Comparison of ENCODE assay signal across 9 cellular contexts in the genomic region with DNA sequence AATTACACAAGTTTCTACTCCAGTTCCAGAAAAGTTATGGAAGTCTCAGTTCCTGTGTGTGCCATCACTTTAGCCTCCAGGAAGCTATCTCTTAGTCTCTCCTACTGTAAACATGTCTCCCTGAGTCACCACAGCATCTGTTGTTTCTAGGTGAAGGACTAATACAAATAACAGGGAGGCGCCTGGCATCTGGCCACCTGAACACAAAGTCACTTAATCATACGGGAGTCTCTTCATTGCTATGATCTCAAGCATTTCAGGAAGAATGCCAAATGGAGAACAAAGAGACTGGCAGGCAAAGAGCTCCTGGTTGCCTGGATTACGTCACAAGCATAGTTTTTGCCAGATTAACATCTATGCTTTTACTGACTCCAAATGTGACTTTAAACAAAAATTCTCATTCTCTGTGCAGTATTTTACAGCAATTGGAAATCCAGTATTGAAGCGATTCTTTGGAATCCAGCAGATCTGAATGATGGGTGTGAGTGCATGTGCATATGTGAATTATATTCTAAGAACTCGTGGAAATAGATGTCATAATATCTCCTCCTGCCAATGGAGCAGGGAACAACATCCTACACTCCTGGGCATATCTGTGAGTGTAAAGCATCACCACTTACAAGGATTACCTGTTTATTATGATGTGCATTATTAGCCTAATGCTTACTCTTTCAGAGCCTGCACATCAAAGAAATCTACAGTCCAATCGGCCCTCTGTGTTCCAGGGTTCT.
DNase-seq lines count a peak whose midpoint lies in the region; ATAC-seq and TF ChIP-seq lines count a peak whose summit lies in the region.
"Had no signal": no experiment of that assay in that cellular context is flagged by ENCODE, and none has a peak within 500 bp of the region (broad histone marks: within the 10 kb centered on the region; RNA-seq: fewer than 3 reads in every experiment).

No MANE protein-coding gene starts in this region.

- H3K4me1 ChIP-seq in breast epithelium (no peaks in the 10 kb centered on the region), lung (ENCODE audit: control insufficient read depth in 2 of 2, insufficient read depth in 2 of 2, low read length in 2 of 2) (peaks cover 0 to 15% of the 10 kb centered on the region in 2 donors)

- no peak overlapping the region for H3K4me3 ChIP-seq in breast epithelium
- H3K4me3 ChIP-seq in lung, result no peak overlapping the region
- H3K4me3 ChIP-seq: cardiac muscle cell had no signal

- no peaks in the 10 kb centered on the region for H3K36me3 ChIP-seq in breast epithelium
- no peaks in the 10 kb centered on the region for H3K36me3 ChIP-seq in lung (ENCODE audit: control insufficient read depth in 2 of 2, insufficient read depth in 2 of 2, low read length in 2 of 2)
- H3K36me3 ChIP-seq: cardiac muscle cell had no signal

- ATAC-seq in lung (ENCODE audit: insufficient read depth, low FRiP score) (peak; percentile 66), GM21717 (IDR thresholded peaks at IDR 0.05; ENCODE audit: unreplicated experiment) (no peak), GM21786 (IDR thresholded peaks at IDR 0.05; ENCODE audit: unreplicated experiment) (no peak)

- no peak for TF ChIP-seq CTCF in breast epithelium (IDR thresholded peaks at IDR 0.05)
- no peak for TF ChIP-seq CTCF in lung (IDR thresholded peaks at IDR 0.05; ENCODE audit: control extremely low read depth, extremely low read depth)

- intact Hi-C loops in breast epithelium (cut with DNase I; ENCODE audit: low total_unique reads), result no loop called here

- TF ChIP-seq POLR2A in breast epithelium (IDR thresholded peaks at IDR 0.05), result no peak

- H3K27me3 ChIP-seq in breast epithelium (no peaks in the 10 kb centered on the region), lung (ENCODE audit: control insufficient read depth, insufficient read depth) (no peaks in the 10 kb centered on the region)
- H3K27me3 ChIP-seq: cardiac muscle cell had no signal

- DNase-seq in DMS 273 (lab: John Stamatoyannopoulos, UW; ENCODE audit: unreplicated experiment), result peak; percentile 89
- DNase-seq in NCI-H2196 (lab: John Stamatoyannopoulos, UW; ENCODE audit: unreplicated experiment), result peak; percentile 84
- DNase-seq in breast epithelium (ENCODE audit: low spot score in 2 of 2), result peak; percentile 80 to 90
- DNase-seq in lung (ENCODE audit: low spot score), result peak; percentile 57
- DNase-seq in stimulated activated CD4-positive, alpha-beta T cell treated with anti-CD3 and anti-CD28 coated beads, Interleukin-2, amount 100 ng/mL, for 48 hours, result no peak
- DNase-seq in activated T-cell treated with anti-CD3 and anti-CD28 coated beads, Interleukin-2, amount 50 U/mL, for 48 hours, result no peak

- H3K9me3 ChIP-seq in breast epithelium (no peaks in the 10 kb centered on the region), lung (ENCODE audit: control insufficient read depth in 2 of 2, insufficient read depth in 1 of 2, low read length in 1 of 2) (no peaks in the 10 kb centered on the region)

- H3K27ac ChIP-seq in breast epithelium, result peak overlapping the region; percentile 23 to 48
- H3K27ac ChIP-seq in lung (ENCODE audit: low read depth in 1 of 2, low read length in 1 of 2), result no peak overlapping the region
- H3K27ac ChIP-seq: cardiac muscle cell had no signal

- WGBS in lung, 2 donors, result 54 to 69% methylated on average over 6 of the region's 6 CpGs

Comparison
In these comparisons a context has a peak if more than half of its experiments do, and no peak if none do; other contexts are left out.
1. DNase-seq: peak in DMS 273 (single experiment), NCI-H2196 (single experiment), breast epithelium (2 of 2) and lung (single experiment); none in stimulated activated CD4-positive, alpha-beta T cell treated with anti-CD3 and anti-CD28 coated beads, Interleukin-2, amount 100 ng/mL, for 48 hours (0 of 2) and activated T-cell treated with anti-CD3 and anti-CD28 coated beads, Interleukin-2, amount 50 U/mL, for 48 hours (0 of 2).
2. H3K27ac ChIP-seq: peak in breast epithelium (2 of 2); none in lung (0 of 2).